ENCODE assay signal across 2 cellular contexts in genomic region chr16:49672753-49673152, GRCh38.
TF ChIP-seq lines count a peak whose summit lies in the region.

No MANE protein-coding gene starts in this region.

TF ChIP-seq in HCT116, 20 proteins besides CTCF, POLR2A, EP300 and RAD21 (continued from another document):
- no peak for TF ChIP-seq REST (IDR thresholded peaks at IDR 0.05; ENCODE audit: low read depth)
- TF ChIP-seq CEBPB (IDR thresholded peaks at IDR 0.05; ENCODE audit: low read depth): no peak
- TF ChIP-seq POLR2AphosphoS5 (IDR thresholded peaks at IDR 0.05; ENCODE audit: low read depth, low read length): no peak
- no peak for TF ChIP-seq FOSL1 (IDR thresholded peaks at IDR 0.05; ENCODE audit: low read depth)
- TF ChIP-seq ZNF274 (IDR thresholded peaks at IDR 0.05; ENCODE audit: low read depth, low read length): no peak
- TF ChIP-seq SIN3A (IDR thresholded peaks at IDR 0.05; ENCODE audit: low read depth): no peak
- no peak for TF ChIP-seq MAX (IDR thresholded peaks at IDR 0.05)
- no peak for TF ChIP-seq JUND (IDR thresholded peaks at IDR 0.05)
- TF ChIP-seq YY1 (IDR thresholded peaks at IDR 0.05; ENCODE audit: extremely low read depth, insufficient replicate concordance, low read depth, low read length): no peak
- no peak for TF ChIP-seq ATF3 (IDR thresholded peaks at IDR 0.05)
- no peak for TF ChIP-seq ZBTB33 (IDR thresholded peaks at IDR 0.05; ENCODE audit: extremely low read depth, insufficient replicate concordance, low read length)
- TF ChIP-seq CBX3 (IDR thresholded peaks at IDR 0.05; ENCODE audit: low read depth): no peak
- no peak for TF ChIP-seq ELF1 (IDR thresholded peaks at IDR 0.05; ENCODE audit: borderline replicate concordance, low read depth)
- TF ChIP-seq EZH2phosphoT487 (IDR thresholded peaks at IDR 0.05; ENCODE audit: borderline replicate concordance): no peak
- TF ChIP-seq SP1 (IDR thresholded peaks at IDR 0.05; ENCODE audit: low read depth): no peak
- TF ChIP-seq SRF (IDR thresholded peaks at IDR 0.05; ENCODE audit: low read depth): no peak

TF ChIP-seq in H1, 55 proteins besides CTCF, POLR2A, EP300 and RAD21 (continued from another document):
- TF ChIP-seq USF2 (IDR thresholded peaks at IDR 0.05; ENCODE audit: low read length) (no peak), CHD2 (IDR thresholded peaks at IDR 0.05; ENCODE audit: low read length) (no peak), GTF2F1 (IDR thresholded peaks at IDR 0.05; ENCODE audit: borderline replicate concordance, low read depth, low read length) (no peak), CEBPB (IDR thresholded peaks at IDR 0.05; ENCODE audit: low read depth, low read length) (no peak), TEAD4 (IDR thresholded peaks at IDR 0.05; ENCODE audit: low read depth, low read length) (no peak)
